2 cellular contexts compared by ENCODE assay signal in the genomic region with DNA sequence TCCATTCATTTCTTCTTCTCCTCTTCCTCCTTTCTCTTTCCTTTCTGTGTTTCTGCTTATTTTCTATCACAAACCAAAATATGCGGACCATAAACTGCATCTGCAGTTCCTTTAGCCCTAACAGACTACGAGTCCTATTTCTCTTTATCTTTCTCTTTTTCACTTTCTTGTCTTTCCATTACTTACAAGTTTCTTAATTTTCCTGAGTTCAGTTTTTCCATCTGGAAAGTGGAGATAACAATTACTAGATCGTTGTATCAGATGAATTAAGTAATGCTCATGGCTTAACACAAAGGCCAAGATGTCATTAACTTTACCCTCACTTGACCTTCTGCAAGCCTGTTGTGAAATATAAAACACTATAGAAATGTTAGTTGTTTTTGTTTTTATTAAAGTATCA.
TF ChIP-seq lines count a peak whose summit lies in the region.

No MANE protein-coding gene starts in this region.

TF ChIP-seq in SK-N-SH, 30 proteins besides CTCF, POLR2A, EP300 and RAD21:
- TF ChIP-seq MXI1 (IDR thresholded peaks at IDR 0.05; ENCODE audit: low read depth, low read length) (no peak), NFIC (IDR thresholded peaks at IDR 0.05; ENCODE audit: borderline replicate concordance) (no peak), RFX5 (IDR thresholded peaks at IDR 0.05; ENCODE audit: low read length) (no peak), CHD2 (IDR thresholded peaks at IDR 0.05; ENCODE audit: low read length, partially characterized antibody) (no peak), POLR2AphosphoS5 (IDR thresholded peaks at IDR 0.05; ENCODE audit: low read depth, low read length) (no peak), FOXJ3 (CRISPR knock-in tag; IDR thresholded peaks at IDR 0.05) (no peak), TAF1 (IDR thresholded peaks at IDR 0.05; ENCODE audit: borderline replicate concordance, low read depth, low read length) (no peak), MEF2A (IDR thresholded peaks at IDR 0.05; ENCODE audit: borderline replicate concordance, low read depth) (no peak), USF1 (IDR thresholded peaks at IDR 0.05; ENCODE audit: borderline replicate concordance, low read depth) (no peak)
- TF ChIP-seq, protein P1, sequence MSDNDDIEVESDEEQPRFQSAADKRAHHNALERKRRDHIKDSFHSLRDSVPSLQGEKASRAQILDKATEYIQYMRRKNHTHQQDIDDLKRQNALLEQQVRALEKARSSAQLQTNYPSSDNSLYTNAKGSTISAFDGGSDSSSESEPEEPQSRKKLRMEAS (IDR thresholded peaks at IDR 0.05; ENCODE audit: low read depth), result no peak
- TF ChIP-seq, protein P2, sequence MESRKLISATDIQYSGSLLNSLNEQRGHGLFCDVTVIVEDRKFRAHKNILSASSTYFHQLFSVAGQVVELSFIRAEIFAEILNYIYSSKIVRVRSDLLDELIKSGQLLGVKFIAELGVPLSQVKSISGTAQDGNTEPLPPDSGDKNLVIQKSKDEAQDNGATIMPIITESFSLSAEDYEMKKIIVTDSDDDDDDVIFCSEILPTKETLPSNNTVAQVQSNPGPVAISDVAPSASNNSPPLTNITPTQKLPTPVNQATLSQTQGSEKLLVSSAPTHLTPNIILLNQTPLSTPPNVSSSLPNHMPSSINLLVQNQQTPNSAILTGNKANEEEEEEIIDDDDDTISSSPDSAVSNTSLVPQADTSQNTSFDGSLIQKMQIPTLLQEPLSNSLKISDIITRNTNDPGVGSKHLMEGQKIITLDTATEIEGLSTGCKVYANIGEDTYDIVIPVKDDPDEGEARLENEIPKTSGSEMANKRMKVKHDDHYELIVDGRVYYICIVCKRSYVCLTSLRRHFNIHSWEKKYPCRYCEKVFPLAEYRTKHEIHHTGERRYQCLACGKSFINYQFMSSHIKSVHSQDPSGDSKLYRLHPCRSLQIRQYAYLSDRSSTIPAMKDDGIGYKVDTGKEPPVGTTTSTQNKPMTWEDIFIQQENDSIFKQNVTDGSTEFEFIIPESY (IDR thresholded peaks at IDR 0.05; ENCODE audit: borderline replicate concordance, low read depth), result no peak
- TF ChIP-seq, protein P3, sequence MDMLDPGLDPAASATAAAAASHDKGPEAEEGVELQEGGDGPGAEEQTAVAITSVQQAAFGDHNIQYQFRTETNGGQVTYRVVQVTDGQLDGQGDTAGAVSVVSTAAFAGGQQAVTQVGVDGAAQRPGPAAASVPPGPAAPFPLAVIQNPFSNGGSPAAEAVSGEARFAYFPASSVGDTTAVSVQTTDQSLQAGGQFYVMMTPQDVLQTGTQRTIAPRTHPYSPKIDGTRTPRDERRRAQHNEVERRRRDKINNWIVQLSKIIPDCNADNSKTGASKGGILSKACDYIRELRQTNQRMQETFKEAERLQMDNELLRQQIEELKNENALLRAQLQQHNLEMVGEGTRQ (IDR thresholded peaks at IDR 0.05; ENCODE audit: borderline replicate concordance, low read depth, low read length), result no peak
TF ChIP-seq in SK-N-SH: peak in this region for 0.

TF ChIP-seq in SK-N-SH treated with all-trans-retinoic acid at 6 μM for 48 hours, 23 proteins besides CTCF, POLR2A, EP300 and RAD21:
- TF ChIP-seq ZNF8 (CRISPR knock-in tag; IDR thresholded peaks at IDR 0.05) (no peak), TOX (CRISPR knock-in tag; IDR thresholded peaks at IDR 0.05; ENCODE audit: borderline replicate concordance) (no peak), ZNF70 (CRISPR knock-in tag; IDR thresholded peaks at IDR 0.05) (no peak), ISL1 (CRISPR knock-in tag; IDR thresholded peaks at IDR 0.05) (no peak), ZFP3 (CRISPR knock-in tag; IDR thresholded peaks at IDR 0.05) (no peak), PPARA (CRISPR knock-in tag; IDR thresholded peaks at IDR 0.05; ENCODE audit: borderline replicate concordance) (no peak), CSDC2 (CRISPR knock-in tag; IDR thresholded peaks at IDR 0.05) (no peak), ZFP30 (CRISPR knock-in tag; IDR thresholded peaks at IDR 0.05) (no peak)
- TF ChIP-seq, protein P4, sequence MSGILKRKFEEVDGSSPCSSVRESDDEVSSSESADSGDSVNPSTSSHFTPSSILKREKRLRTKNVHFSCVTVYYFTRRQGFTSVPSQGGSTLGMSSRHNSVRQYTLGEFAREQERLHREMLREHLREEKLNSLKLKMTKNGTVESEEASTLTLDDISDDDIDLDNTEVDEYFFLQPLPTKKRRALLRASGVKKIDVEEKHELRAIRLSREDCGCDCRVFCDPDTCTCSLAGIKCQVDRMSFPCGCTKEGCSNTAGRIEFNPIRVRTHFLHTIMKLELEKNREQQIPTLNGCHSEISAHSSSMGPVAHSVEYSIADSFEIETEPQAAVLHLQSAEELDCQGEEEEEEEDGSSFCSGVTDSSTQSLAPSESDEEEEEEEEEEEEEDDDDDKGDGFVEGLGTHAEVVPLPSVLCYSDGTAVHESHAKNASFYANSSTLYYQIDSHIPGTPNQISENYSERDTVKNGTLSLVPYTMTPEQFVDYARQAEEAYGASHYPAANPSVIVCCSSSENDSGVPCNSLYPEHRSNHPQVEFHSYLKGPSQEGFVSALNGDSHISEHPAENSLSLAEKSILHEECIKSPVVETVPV (CRISPR knock-in tag; IDR thresholded peaks at IDR 0.05), result no peak
- TF ChIP-seq, protein P5, sequence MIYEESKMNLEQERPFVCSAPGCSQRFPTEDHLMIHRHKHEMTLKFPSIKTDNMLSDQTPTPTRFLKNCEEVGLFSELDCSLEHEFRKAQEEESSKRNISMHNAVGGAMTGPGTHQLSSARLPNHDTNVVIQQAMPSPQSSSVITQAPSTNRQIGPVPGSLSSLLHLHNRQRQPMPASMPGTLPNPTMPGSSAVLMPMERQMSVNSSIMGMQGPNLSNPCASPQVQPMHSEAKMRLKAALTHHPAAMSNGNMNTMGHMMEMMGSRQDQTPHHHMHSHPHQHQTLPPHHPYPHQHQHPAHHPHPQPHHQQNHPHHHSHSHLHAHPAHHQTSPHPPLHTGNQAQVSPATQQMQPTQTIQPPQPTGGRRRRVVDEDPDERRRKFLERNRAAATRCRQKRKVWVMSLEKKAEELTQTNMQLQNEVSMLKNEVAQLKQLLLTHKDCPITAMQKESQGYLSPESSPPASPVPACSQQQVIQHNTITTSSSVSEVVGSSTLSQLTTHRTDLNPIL (CRISPR knock-in tag; IDR thresholded peaks at IDR 0.05; ENCODE audit: low read depth), result no peak
- TF ChIP-seq, protein P6, sequence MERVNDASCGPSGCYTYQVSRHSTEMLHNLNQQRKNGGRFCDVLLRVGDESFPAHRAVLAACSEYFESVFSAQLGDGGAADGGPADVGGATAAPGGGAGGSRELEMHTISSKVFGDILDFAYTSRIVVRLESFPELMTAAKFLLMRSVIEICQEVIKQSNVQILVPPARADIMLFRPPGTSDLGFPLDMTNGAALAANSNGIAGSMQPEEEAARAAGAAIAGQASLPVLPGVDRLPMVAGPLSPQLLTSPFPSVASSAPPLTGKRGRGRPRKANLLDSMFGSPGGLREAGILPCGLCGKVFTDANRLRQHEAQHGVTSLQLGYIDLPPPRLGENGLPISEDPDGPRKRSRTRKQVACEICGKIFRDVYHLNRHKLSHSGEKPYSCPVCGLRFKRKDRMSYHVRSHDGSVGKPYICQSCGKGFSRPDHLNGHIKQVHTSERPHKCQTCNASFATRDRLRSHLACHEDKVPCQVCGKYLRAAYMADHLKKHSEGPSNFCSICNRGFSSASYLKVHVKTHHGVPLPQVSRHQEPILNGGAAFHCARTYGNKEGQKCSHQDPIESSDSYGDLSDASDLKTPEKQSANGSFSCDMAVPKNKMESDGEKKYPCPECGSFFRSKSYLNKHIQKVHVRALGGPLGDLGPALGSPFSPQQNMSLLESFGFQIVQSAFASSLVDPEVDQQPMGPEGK (CRISPR knock-in tag; IDR thresholded peaks at IDR 0.05; ENCODE audit: borderline replicate concordance), result no peak
